In the genomic region with DNA sequence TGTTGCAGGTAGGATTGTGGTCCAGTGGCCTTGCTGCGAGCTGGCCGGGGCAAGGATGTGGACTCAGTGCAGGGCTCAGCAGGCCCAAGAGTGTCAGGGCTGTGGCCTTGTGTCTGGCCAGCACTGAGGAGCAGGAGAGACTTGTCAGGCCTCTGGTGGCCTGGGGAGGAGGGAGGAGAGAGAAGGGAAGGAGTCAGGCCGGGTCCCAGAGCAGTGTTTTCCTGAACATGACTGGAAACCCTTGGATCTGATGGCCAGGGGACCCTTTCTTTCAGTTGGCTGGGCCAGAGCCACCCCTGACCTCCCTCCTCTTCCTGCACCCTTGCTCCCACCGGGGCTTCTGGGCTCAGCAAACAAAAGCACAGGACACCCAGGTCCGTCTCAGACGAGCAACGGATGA, we compare ENCODE assay signal across 22 cellular contexts.
"Had no signal": no experiment of that assay in that cellular context is flagged by ENCODE, and none has a peak within 500 bp of the region (broad histone marks: within the 10 kb centered on the region; RNA-seq: fewer than 3 reads in every experiment).

No MANE protein-coding gene starts in this region.

- H3K27ac ChIP-seq: adrenal gland, cardiac muscle cell, esophagus squamous epithelium, heart right ventricle, suprapubic skin, transverse colon had no signal

- H3K27me3 ChIP-seq: adrenal gland, cardiac muscle cell, esophagus squamous epithelium, heart right ventricle, suprapubic skin, transverse colon had no signal

- H3K36me3 Mint-ChIP-seq: naive B cell had no signal

- H3K4me3 Mint-ChIP-seq: effector memory CD8-positive, alpha-beta T cell; stimulated activated naive CD8-positive, alpha-beta T cell treated with anti-CD3 and anti-CD28 coated beads, Interleukin-15, Interleukin-2, amounts not matched to agents 100 ng/mL and 50 ng/mL, for 24 hours had no signal

- ATAC-seq: effector memory CD8-positive, alpha-beta T cell; heart right ventricle; mucosa of descending colon had no signal

- H3K9me3 Mint-ChIP-seq: effector memory CD8-positive, alpha-beta T cell; naive B cell; stimulated activated naive CD8-positive, alpha-beta T cell treated with anti-CD3 and anti-CD28 coated beads, Interleukin-15, Interleukin-2, amounts not matched to agents 100 ng/mL and 50 ng/mL, for 24 hours had no signal

- H3K27ac Mint-ChIP-seq: stimulated activated naive CD8-positive, alpha-beta T cell treated with anti-CD3 and anti-CD28 coated beads, Interleukin-15, Interleukin-2, amounts not matched to agents 100 ng/mL and 50 ng/mL, for 24 hours had no signal

- FAIRE-seq: astrocyte had no signal

- H3K36me3 ChIP-seq: cardiac muscle cell, transverse colon had no signal

- H3K27me3 Mint-ChIP-seq: effector memory CD8-positive, alpha-beta T cell; naive B cell; stimulated activated naive CD8-positive, alpha-beta T cell treated with anti-CD3 and anti-CD28 coated beads, Interleukin-15, Interleukin-2, amounts not matched to agents 100 ng/mL and 50 ng/mL, for 24 hours had no signal

- DNase-seq: activated CD4-positive, alpha-beta T cell treated with anti-CD3 and anti-CD28 coated beads, Interleukin-2, amount 50 U/mL, for 1 hour; activated CD4-positive, CD25-positive, alpha-beta regulatory T cell; activated naive CD4-positive, alpha-beta T cell; adrenal gland; dermis blood vessel endothelial cell; effector memory CD8-positive, alpha-beta T cell; esophagus squamous epithelium; heart right ventricle; mesenchymal stem cell; naive B cell; nucleus accumbens; retina; stimulated activated CD4-positive, alpha-beta T cell treated with anti-CD3 and anti-CD28 coated beads, Interleukin-12 subunit alpha, Interleukin-12 subunit beta, amount 100 ng/mL, for 4 hours; stimulated activated CD4-positive, alpha-beta T cell treated with anti-CD3 and anti-CD28 coated beads, Interleukin-2, amount 100 ng/mL, for 24 hours; T-helper 1 cell; T1000; transverse colon had no signal

- H3K4me3 ChIP-seq: adrenal gland, cardiac muscle cell, esophagus squamous epithelium, heart right ventricle, mucosa of descending colon, suprapubic skin, transverse colon had no signal

- H3K9me3 ChIP-seq: adrenal gland, esophagus squamous epithelium, heart right ventricle, mucosa of descending colon, suprapubic skin, transverse colon had no signal
